Comparison of ENCODE assay signal across 26 cellular contexts in the genomic region with DNA sequence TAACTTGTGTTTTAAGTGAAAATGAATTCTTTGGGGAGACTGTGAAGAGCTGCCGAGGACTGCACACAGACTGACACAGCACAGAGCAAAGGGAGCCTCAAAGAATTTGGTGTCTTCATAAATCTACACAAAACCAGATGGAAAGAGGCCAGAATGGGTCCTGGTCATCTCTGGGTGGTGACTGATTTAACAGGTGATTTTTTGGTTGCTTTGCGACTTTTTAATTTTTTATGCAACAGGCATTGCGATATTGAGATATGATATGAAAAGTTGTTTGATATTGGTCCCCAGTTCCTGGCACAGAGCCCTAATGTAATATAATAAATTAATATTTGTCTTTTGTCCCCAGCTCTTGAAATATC. TPM values are rescaled to one million over a fixed set of nuclear protein-coding genes. Genes with fewer than 3 reads are reported as not detected.
DNase-seq lines count a peak whose midpoint lies in the region; ATAC-seq and TF ChIP-seq lines count a peak whose summit lies in the region.
"Had no signal": no experiment of that assay in that cellular context is flagged by ENCODE, and none has a peak within 500 bp of the region (broad histone marks: within the 10 kb centered on the region; RNA-seq: fewer than 3 reads in every experiment).

No MANE protein-coding gene starts in this region.

- peaks cover 10% of the 10 kb centered on the region for H3K9me3 Mint-ChIP-seq in T-helper 2 cell treated with Interferon-gamma antibody and Interleukin-4, amounts not matched to agents 5 μg/mL and 100 μg/mL, for 36 hours
- peaks cover 4% of the 10 kb centered on the region in 2 donors for H3K9me3 Mint-ChIP-seq in stimulated activated naive B cell treated with anti-CD40 and anti-IgM and Interleukin-4, amounts not matched to agents 10 μg/mL and 1 μg/mL and 100 μg/mL, for 72 hours

- H3K27ac ChIP-seq in VCaP = 0 out of 2 replicates have a peak overlapping the region, but pooled peaks have one; percentile 10
- peak overlapping the region; percentile 13 to 39 for H3K27ac ChIP-seq in left lung
- H3K27ac ChIP-seq: brain microvascular endothelial cell, C4-2B, epithelial cell of prostate, gastroesophageal sphincter, prostate gland had no signal

- intact Hi-C loops in left lung (cut with DNase I) = no loop called here

- DNase-seq in T-helper 2 cell treated with Interferon-gamma antibody and Interleukin-4, amounts not matched to agents 5 μg/mL and 100 μg/mL, for 36 hours (ENCODE audit: low spot score) = no peak
- no peak for DNase-seq in T-helper 2 cell
- no peak for DNase-seq in left lung
- DNase-seq in stimulated activated naive B cell treated with anti-CD40 and anti-IgM and Interleukin-4, amounts not matched to agents 10 μg/mL and 1 μg/mL and 100 μg/mL, for 72 hours = no peak
- DNase-seq in cerebellum (ENCODE audit: low spot score) = no peak
- DNase-seq in SW480 (ENCODE audit: low spot score) = no peak
- DNase-seq: 8988T; activated CD4-positive, alpha-beta T cell treated with anti-CD3 and anti-CD28 coated beads, Interleukin-2, amount 50 U/mL, for 1 hour; brain microvascular endothelial cell; dermis blood vessel endothelial cell; DMS79; IMR-90; left ventricle myocardium superior; NCI-H1092; NCI-H2107; NCI-H524 treated with DMSO at 0.1 percent for 48 hours; SIG-M5 had no signal

- H3K4me1 Mint-ChIP-seq in T-helper 2 cell treated with Interferon-gamma antibody and Interleukin-4, amounts not matched to agents 5 μg/mL and 100 μg/mL, for 36 hours (ENCODE audit: low read depth) = peaks cover 49% of the 10 kb centered on the region
- peaks cover 33 to 59% of the 10 kb centered on the region in 2 donors for H3K4me1 Mint-ChIP-seq in stimulated activated naive B cell treated with anti-CD40 and anti-IgM and Interleukin-4, amounts not matched to agents 10 μg/mL and 1 μg/mL and 100 μg/mL, for 72 hours

- H3K36me3 Mint-ChIP-seq in T-helper 2 cell treated with Interferon-gamma antibody and Interleukin-4, amounts not matched to agents 5 μg/mL and 100 μg/mL, for 36 hours (ENCODE audit: low read depth) = peaks cover 6% of the 10 kb centered on the region
- peaks cover 3 to 4% of the 10 kb centered on the region in 2 donors for H3K36me3 Mint-ChIP-seq in stimulated activated naive B cell treated with anti-CD40 and anti-IgM and Interleukin-4, amounts not matched to agents 10 μg/mL and 1 μg/mL and 100 μg/mL, for 72 hours
- H3K36me3 Mint-ChIP-seq: activated naive CD8-positive, alpha-beta T cell had no signal

- peaks cover 11 to 58% of the 10 kb centered on the region in 2 donors for H3K4me1 ChIP-seq in left lung
- H3K4me1 ChIP-seq: gastroesophageal sphincter, prostate gland had no signal

- no peaks in the 10 kb centered on the region for H3K27me3 ChIP-seq in left lung
- H3K27me3 ChIP-seq: brain microvascular endothelial cell had no signal

- H3K4me3 ChIP-seq in left lung = no peak overlapping the region
- H3K4me3 ChIP-seq: gastroesophageal sphincter, prostate gland had no signal

- H3K36me3 ChIP-seq in left lung = no peaks in the 10 kb centered on the region
- H3K36me3 ChIP-seq: brain microvascular endothelial cell, gastroesophageal sphincter, prostate gland had no signal

- no peaks in the 10 kb centered on the region for H3K9me3 ChIP-seq in left lung
- H3K9me3 ChIP-seq: gastroesophageal sphincter, prostate gland had no signal

- peak overlapping the region; percentile 73 for H3K27ac Mint-ChIP-seq in T-helper 2 cell treated with Interferon-gamma antibody and Interleukin-4, amounts not matched to agents 5 μg/mL and 100 μg/mL, for 36 hours
- peak overlapping the region; percentile 51 for H3K27ac Mint-ChIP-seq in stimulated activated naive B cell treated with anti-CD40 and anti-IgM and Interleukin-4, amounts not matched to agents 10 μg/mL and 1 μg/mL and 100 μg/mL, for 72 hours

- TF ChIP-seq CTCF in VCaP (conservative IDR thresholded peaks at IDR 0.05) (no peak), left lung (IDR thresholded peaks at IDR 0.05) (no peak)

- no peak overlapping the region for H3K4me3 Mint-ChIP-seq in T-helper 2 cell treated with Interferon-gamma antibody and Interleukin-4, amounts not matched to agents 5 μg/mL and 100 μg/mL, for 36 hours
- H3K4me3 Mint-ChIP-seq in stimulated activated naive B cell treated with anti-CD40 and anti-IgM and Interleukin-4, amounts not matched to agents 10 μg/mL and 1 μg/mL and 100 μg/mL, for 72 hours = peak overlapping the region in 1 of 2 donors; percentile 56

- H3K27me3 Mint-ChIP-seq in T-helper 2 cell treated with Interferon-gamma antibody and Interleukin-4, amounts not matched to agents 5 μg/mL and 100 μg/mL, for 36 hours (ENCODE audit: low read depth) = no peaks in the 10 kb centered on the region
- H3K27me3 Mint-ChIP-seq in stimulated activated naive B cell treated with anti-CD40 and anti-IgM and Interleukin-4, amounts not matched to agents 10 μg/mL and 1 μg/mL and 100 μg/mL, for 72 hours = no peaks in the 10 kb centered on the region
- H3K27me3 Mint-ChIP-seq: activated naive CD8-positive, alpha-beta T cell; naive thymus-derived CD4-positive, alpha-beta T cell had no signal

- ATAC-seq in left lung (no peak), HG02763 (IDR thresholded peaks at IDR 0.05; ENCODE audit: unreplicated experiment) (no peak)
- no peak for ATAC-seq in stimulated activated naive B cell treated with anti-CD40 and anti-IgM and Interleukin-4, amounts not matched to agents 10 μg/mL and 1 μg/mL and 100 μg/mL, for 72 hours (replicated peaks)
- ATAC-seq: gastroesophageal sphincter, left ventricle myocardium superior had no signal

RNA-seq across cellular contexts. Expression of gene EIF1, which starts 12.6 kb away (rescaled TPM):
- total RNA-seq in left lung = 100 to 1,000 TPM; 728 to 773 TPM
- total RNA-seq in cerebellum = 79.5 TPM

RNA-seq across cellular contexts. Expression of gene GAST, which starts 36.1 kb away (rescaled TPM):
- total RNA-seq in left lung (not detected), cerebellum (not detected)
- total RNA-seq: dermis blood vessel endothelial cell; gastroesophageal sphincter; IMR-90; left ventricle myocardium superior; naive thymus-derived CD4-positive, alpha-beta T cell; prostate gland; urinary bladder had no signal

RNA-seq across cellular contexts. Expression of gene KRT17, which starts 51.7 kb away (rescaled TPM):
- total RNA-seq in left lung (10 to 100 TPM; 14.2 to 85.6 TPM), cerebellum (0.27 TPM)
- total RNA-seq: left ventricle myocardium superior; naive thymus-derived CD4-positive, alpha-beta T cell had no signal

RNA-seq across cellular contexts. Expression of gene HAP1, which starts 58.4 kb away (rescaled TPM):
- total RNA-seq in left lung (under 1 TPM; 0.16 to 0.32 TPM), cerebellum (1.5 TPM)
- total RNA-seq: left ventricle myocardium superior, urinary bladder had no signal

Comparison
In these comparisons a context has a peak if more than half of its experiments do, and no peak if none do; other contexts are left out.
1. RNA of gene KRT17, which starts 51.7 kb away (total RNA-seq): 14.2 to 85.6 TPM in left lung; 0.27 TPM in cerebellum (single experiment); every median in the first group is over 10 times any median in the second.